ENCODE assay signal across 28 cellular contexts in the genomic region with DNA sequence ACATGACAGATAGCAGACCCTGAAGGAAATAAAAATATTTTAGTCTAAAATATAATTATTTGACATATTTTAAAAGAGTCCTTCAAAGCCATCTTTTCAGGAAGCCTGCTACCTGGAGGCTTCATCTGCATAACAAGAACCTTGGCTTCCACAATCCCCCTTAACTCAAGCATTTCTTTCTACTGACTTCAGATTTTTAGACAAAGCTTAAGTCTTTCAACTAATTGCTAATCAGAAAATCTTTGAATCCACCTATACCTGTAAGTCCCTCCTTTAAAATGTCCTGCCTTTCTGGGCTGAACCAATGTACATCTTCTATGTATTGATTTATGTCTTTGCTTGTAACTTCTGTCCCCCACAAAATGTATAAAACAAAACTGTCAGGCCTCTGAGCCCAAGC. TPM values are rescaled to one million over a fixed set of nuclear protein-coding genes. Genes with fewer than 3 reads are reported as not detected.
"Had no signal": no experiment of that assay in that cellular context is flagged by ENCODE, and none has a peak within 500 bp of the region (broad histone marks: within the 10 kb centered on the region; RNA-seq: fewer than 3 reads in every experiment).

No MANE protein-coding gene starts in this region.

- ATAC-seq: activated CD4-positive, CD25-positive, alpha-beta regulatory T cell treated with anti-CD3 and anti-CD28 coated beads, Interleukin-2, amount 50 U/mL, for 24 hours; activated CD8-positive, alpha-beta T cell treated with anti-CD3 and anti-CD28 coated beads for 36 hours; Panc1; Right ventricle myocardium inferior; T-cell had no signal

- H3K27me3 Mint-ChIP-seq: activated CD8-positive, alpha-beta T cell treated with anti-CD3 and anti-CD28 coated beads for 36 hours had no signal

- H3K9me3 Mint-ChIP-seq: activated CD8-positive, alpha-beta T cell treated with anti-CD3 and anti-CD28 coated beads for 36 hours; activated naive CD4-positive, alpha-beta T cell treated with anti-CD3 and anti-CD28 coated beads, Interleukin-2, amount 50 U/mL, for 24 hours had no signal

- H3K4me1 Mint-ChIP-seq: activated naive CD4-positive, alpha-beta T cell treated with anti-CD3 and anti-CD28 coated beads, Interleukin-2, amount 50 U/mL, for 24 hours; T-cell had no signal

- H3K27ac ChIP-seq: SK-N-MC, WERI-Rb-1 had no signal

- H3K27ac Mint-ChIP-seq: activated CD8-positive, alpha-beta T cell treated with anti-CD3 and anti-CD28 coated beads for 36 hours; activated naive CD4-positive, alpha-beta T cell treated with anti-CD3 and anti-CD28 coated beads, Interleukin-2, amount 50 U/mL, for 24 hours; activated T-helper 1 cell treated with anti-CD3 and anti-CD28 coated beads, Interleukin-12 subunit alpha, Interleukin-12 subunit beta, Interleukin-2, Interleukin-4 antibody, amounts not matched to agents 30 ng/mL and 10 ng/mL and 1 ng/mL, durations not matched to agents 14 hours and 24 hours and 36 hours; T-cell had no signal

- H3K4me3 ChIP-seq: SK-N-MC had no signal

- H3K36me3 Mint-ChIP-seq: T-cell had no signal

- H3K36me3 ChIP-seq: WERI-Rb-1 had no signal

- H3K4me3 Mint-ChIP-seq: activated CD8-positive, alpha-beta T cell treated with anti-CD3 and anti-CD28 coated beads for 36 hours; activated naive CD4-positive, alpha-beta T cell treated with anti-CD3 and anti-CD28 coated beads, Interleukin-2, amount 50 U/mL, for 24 hours; activated T-helper 1 cell treated with anti-CD3 and anti-CD28 coated beads, Interleukin-12 subunit alpha, Interleukin-12 subunit beta, Interleukin-2, Interleukin-4 antibody, amounts not matched to agents 30 ng/mL and 10 ng/mL and 1 ng/mL, durations not matched to agents 14 hours and 24 hours and 36 hours; T-cell had no signal

- DNase-seq: activated CD4-positive, alpha-beta T cell treated with anti-CD3 and anti-CD28 coated beads for 4 hours; activated CD8-positive, alpha-beta memory T cell treated with anti-CD3 and anti-CD28 coated beads, Interleukin-2, amount 50 U/mL, for 48 hours; activated CD8-positive, alpha-beta T cell treated with anti-CD3 and anti-CD28 coated beads for 36 hours; activated effector memory CD4-positive, alpha-beta T cell treated with Interleukin-2 at 50 U/mL for 16 hours; activated naive CD4-positive, alpha-beta T cell; activated T-cell treated with anti-CD3 and anti-CD28 coated beads, Interleukin-2, amount 50 U/mL, for 1 hour; aorta; central memory CD4-positive, alpha-beta T cell; MM.1S; NCI-H1105; NCI-H1436; NCI-H187; NCI-H2081; NCI-H510A treated with DMSO at 0.1 percent for 48 hours; NCI-H69; NK-92 treated with Interleukin-12 subunit alpha and Interleukin-12 subunit beta, amount 100 ng/mL, for 24 hours; OCI-M1; RPMI8226; T-cell; T-helper 2 cell; WERI-Rb-1 had no signal

RNA-seq across cellular contexts. Expression of gene PRF1, which starts 23.5 kb away (rescaled TPM):
- total RNA-seq: bronchial epithelial cell had no signal
